ENCODE assay signal across 26 cellular contexts in the genomic region with DNA sequence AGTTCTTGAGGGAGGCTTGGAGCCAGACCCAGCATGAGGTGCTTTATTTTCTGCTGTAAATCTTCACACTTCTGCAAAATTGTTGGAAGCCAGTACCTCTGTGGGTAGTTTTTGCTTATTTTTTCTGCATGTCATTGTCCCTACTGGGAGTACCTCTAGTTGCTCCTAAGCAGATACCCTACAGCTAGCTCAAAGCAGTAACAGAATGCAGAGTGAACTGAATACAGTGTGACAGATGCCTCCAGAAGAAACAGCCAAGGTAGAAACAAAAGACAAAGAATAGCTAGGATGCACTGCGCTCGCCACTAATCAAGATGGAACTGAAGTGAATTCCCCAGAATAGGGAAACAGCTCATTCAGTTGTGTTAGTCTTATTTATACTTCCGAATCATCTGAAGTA.
"Had no signal": no experiment of that assay in that cellular context is flagged by ENCODE, and none has a peak within 500 bp of the region (broad histone marks: within the 10 kb centered on the region; RNA-seq: fewer than 3 reads in every experiment).

No MANE protein-coding gene starts in this region.

- H3K4me1 ChIP-seq: esophagus squamous epithelium had no signal

- H3K4me3 ChIP-seq: esophagus squamous epithelium, skin epidermis, thoracic aorta had no signal

- DNase-seq: activated CD4-positive, alpha-beta T cell treated with anti-CD3 and anti-CD28 coated beads for 48 hours; activated CD4-positive, alpha-beta T cell treated with anti-CD3 and anti-CD28 coated beads, Interleukin-2, amount 50 U/mL, for 48 hours; activated CD8-positive, alpha-beta memory T cell treated with anti-CD3 and anti-CD28 coated beads, Interleukin-2, amount 50 U/mL, for 4 hours; activated gamma-delta T cell; activated naive CD4-positive, alpha-beta T cell treated with anti-CD3 and anti-CD28 coated beads, Interleukin-2, amount 50 U/mL, for 16 hours; activated T-cell treated with anti-CD3 and anti-CD28 coated beads, Interleukin-2, amount 50 U/mL, for 1 hour; amniotic stem cell; brain microvascular endothelial cell; effector CD8-positive, alpha-beta T cell; esophagus squamous epithelium; foreskin melanocyte; islet precursor cell; left ventricle myocardium superior; midbrain; natural killer cell; stimulated activated CD4-positive, alpha-beta T cell treated with anti-CD3 and anti-CD28 coated beads, Interleukin-12 subunit alpha, Interleukin-12 subunit beta, amount 100 ng/mL, for 4 hours; stimulated activated CD4-positive, alpha-beta T cell treated with anti-CD3 and anti-CD28 coated beads, Interleukin-4, amount 100 ng/mL, for 1 hour; stimulated activated naive CD8-positive, alpha-beta T cell treated with anti-CD3 and anti-CD28 coated beads, Interleukin-15, Interleukin-2, amounts not matched to agents 100 U/mL and 50 U/mL, for 24 hours; T-helper 1 cell; trophoblast cell had no signal

- H3K27ac Mint-ChIP-seq: natural killer cell; progenitor cell of endocrine pancreas; T-helper 2 cell treated with Interferon-gamma antibody and Interleukin-4, amounts not matched to agents 5 μg/mL and 100 μg/mL, for 36 hours had no signal

- H3K9me3 Mint-ChIP-seq: T-helper 2 cell treated with Interferon-gamma antibody and Interleukin-4, amounts not matched to agents 5 μg/mL and 100 μg/mL, for 36 hours had no signal

- H3K9me3 ChIP-seq: esophagus squamous epithelium, thoracic aorta had no signal

- H3K4me1 Mint-ChIP-seq: natural killer cell had no signal

- H3K27me3 ChIP-seq: brain microvascular endothelial cell, esophagus squamous epithelium had no signal

- ATAC-seq: left ventricle myocardium superior; natural killer cell; sciatic nerve; stimulated activated naive CD8-positive, alpha-beta T cell treated with anti-CD3 and anti-CD28 coated beads, Interleukin-15, Interleukin-2, amounts not matched to agents 100 U/mL and 50 U/mL, for 24 hours had no signal

- H3K36me3 ChIP-seq: brain microvascular endothelial cell, esophagus squamous epithelium, thoracic aorta had no signal

- H3K36me3 Mint-ChIP-seq: natural killer cell had no signal

- H3K27ac ChIP-seq: brain microvascular endothelial cell, epithelial cell of prostate, esophagus squamous epithelium, skin epidermis, thoracic aorta had no signal

- H3K4me3 Mint-ChIP-seq: natural killer cell; T-helper 2 cell treated with Interferon-gamma antibody and Interleukin-4, amounts not matched to agents 5 μg/mL and 100 μg/mL, for 36 hours had no signal

- H3K27me3 Mint-ChIP-seq: progenitor cell of endocrine pancreas had no signal
